1 cellular context compared by ENCODE assay signal in genomic region chrX:41108007-41108683, GRCh38.
TF ChIP-seq lines count a peak whose summit lies in the region.

No MANE protein-coding gene starts in this region.

TF ChIP-seq in HEK293, 187 proteins besides CTCF, POLR2A, EP300 and RAD21 (continued from another document):
- TF ChIP-seq REST (tag by site-specific recombination; IDR thresholded peaks at IDR 0.05) (peak; percentile 45; the same call in 1 of the 2 replicates), SCRT1 (tag by site-specific recombination; IDR thresholded peaks at IDR 0.05; ENCODE audit: borderline replicate concordance) (peak; percentile 83), ZNF221 (tag by site-specific recombination; IDR thresholded peaks at IDR 0.05; ENCODE audit: borderline replicate concordance) (no peak), ZFHX2 (tag by site-specific recombination; conservative IDR thresholded peaks at IDR 0.05) (no peak), SCRT2 (tag by site-specific recombination; IDR thresholded peaks at IDR 0.05) (peak; percentile 96), PRDM4 (tag by site-specific recombination; IDR thresholded peaks at IDR 0.05) (peak; percentile 52; the same call in 1 of the 2 replicates), INSM2 (tag by site-specific recombination; IDR thresholded peaks at IDR 0.05) (0 out of 2 replicates have a peak, but pooled peaks have one; percentile 17), ZBTB17 (tag by site-specific recombination; IDR thresholded peaks at IDR 0.05) (0 out of 2 replicates have a peak, but pooled peaks have one; percentile 37), ZNF654 (tag by site-specific recombination; IDR thresholded peaks at IDR 0.05; ENCODE audit: low read depth) (no peak), ZNF280D (tag by site-specific recombination; IDR thresholded peaks at IDR 0.05) (no peak), ZNF140 (tag by site-specific recombination; IDR thresholded peaks at IDR 0.05) (no peak), ZNF561 (tag by site-specific recombination; IDR thresholded peaks at IDR 0.05; ENCODE audit: borderline replicate concordance) (no peak), ATF2 (tag by site-specific recombination; IDR thresholded peaks at IDR 0.05; ENCODE audit: low read depth) (no peak), ZNF830 (tag by site-specific recombination; IDR thresholded peaks at IDR 0.05; ENCODE audit: low read depth) (no peak), ZNF16 (tag by site-specific recombination; IDR thresholded peaks at IDR 0.05; ENCODE audit: low read depth) (no peak), ZNF248 (tag by site-specific recombination; IDR thresholded peaks at IDR 0.05) (no peak), GLIS1 (tag by site-specific recombination; IDR thresholded peaks at IDR 0.05) (peak; percentile 79)
